In the genomic region with DNA sequence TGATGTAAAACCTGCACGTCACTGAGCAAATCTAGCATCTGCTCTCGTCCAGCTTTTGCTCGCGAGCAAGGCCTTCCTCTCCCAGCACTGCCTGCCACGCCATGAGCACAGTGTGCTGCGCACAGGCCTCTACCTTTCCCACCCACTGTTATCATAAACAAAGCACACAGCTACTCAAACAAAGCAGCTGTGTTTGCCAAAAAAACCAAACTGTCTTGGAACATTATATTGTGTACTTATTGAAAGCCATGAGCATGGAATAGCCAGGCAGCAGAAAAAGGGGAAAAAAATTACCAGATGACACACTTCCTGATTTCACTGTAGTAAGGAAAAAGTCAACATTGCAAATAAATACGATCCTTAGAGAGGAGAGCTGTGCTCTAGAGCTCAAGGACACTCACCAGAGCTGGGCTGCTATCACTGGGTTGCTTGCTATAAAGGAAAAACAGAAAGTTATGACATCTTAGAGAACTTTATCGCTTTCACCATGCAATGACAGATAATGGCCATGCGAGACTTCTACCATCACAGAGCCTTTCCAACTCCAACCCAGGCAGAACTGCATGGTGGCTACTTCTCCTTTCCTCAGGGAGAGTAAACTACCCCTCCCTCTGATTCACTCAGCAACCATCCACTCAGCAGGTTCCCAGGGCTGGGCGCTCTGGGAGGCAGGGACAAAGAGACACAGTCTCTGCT, we compare ENCODE assay signal across 9 cellular contexts.
DNase-seq lines count a peak whose midpoint lies in the region; ATAC-seq and TF ChIP-seq lines count a peak whose summit lies in the region.
"Had no signal": no experiment of that assay in that cellular context is flagged by ENCODE, and none has a peak within 500 bp of the region (broad histone marks: within the 10 kb centered on the region; RNA-seq: fewer than 3 reads in every experiment).

No MANE protein-coding gene starts in this region.

- H3K4me1 Mint-ChIP-seq in neural crest cell, result peaks cover 9% of the 10 kb centered on the region

- no peaks in the 10 kb centered on the region for H3K27me3 Mint-ChIP-seq in neural crest cell (ENCODE audit: low read depth)

- ATAC-seq in HG02840 (IDR thresholded peaks at IDR 0.05; ENCODE audit: low FRiP score, unreplicated experiment), result no peak
- ATAC-seq in GM21367 (IDR thresholded peaks at IDR 0.05; ENCODE audit: unreplicated experiment), result no peak

- CTCF ChIA-PET in HEK293T (lab: Yijun Ruan, JAX), result no interaction called here

- no peak overlapping the region for H3K4me3 Mint-ChIP-seq in neural crest cell

- POLR2A ChIA-PET in HEK293T (lab: Yijun Ruan, JAX), result no interaction called here

- peak overlapping the region; percentile 14 for H3K27ac Mint-ChIP-seq in neural crest cell (ENCODE audit: unreplicated experiment)

- no peak overlapping the region for H3K4me3 ChIP-seq in cardiac fibroblast (replicated peaks in 1 of 2; ENCODE audit: low read depth in 2 of 2, low read length in 2 of 2)

- DNase-seq in ELR (ENCODE audit: low read depth) (peak; percentile 78), NCI-H2196 (lab: John Stamatoyannopoulos, UW; ENCODE audit: unreplicated experiment) (peak; percentile 75), cardiac fibroblast (ENCODE audit: low read depth in 2 of 2) (peak; percentile 58 to 83), neural crest cell (ENCODE audit: low read depth, low spot score) (no peak), hippocampal formation (lab: John Stamatoyannopoulos, UW) (no peak), HEK293T (ENCODE audit: extremely low spot score) (no peak)
- DNase-seq: activated CD4-positive, alpha-beta T cell treated with anti-CD3 and anti-CD28 coated beads for 1 hour had no signal

- H3K9me3 Mint-ChIP-seq in neural crest cell, result no peaks in the 10 kb centered on the region

- TF ChIP-seq CTCF in cardiac fibroblast (IDR thresholded peaks at IDR 0.05; ENCODE audit: low read depth, low read length), result no peak
- no peak for TF ChIP-seq CTCF in neural crest cell (conservative IDR thresholded peaks at IDR 0.05)

- no peaks in the 10 kb centered on the region for H3K36me3 Mint-ChIP-seq in neural crest cell (ENCODE audit: low read depth)

TF ChIP-seq in HEK293T, 16 proteins besides CTCF, POLR2A, EP300 and RAD21:
- TF ChIP-seq L3MBTL2 (conservative IDR thresholded peaks at IDR 0.05), result no peak
- no peak for TF ChIP-seq ELF4 (IDR thresholded peaks at IDR 0.05)
- no peak for TF ChIP-seq HDGF (IDR thresholded peaks at IDR 0.05; ENCODE audit: borderline replicate concordance)
- no peak for TF ChIP-seq FOXK2 (IDR thresholded peaks at IDR 0.05)
- no peak for TF ChIP-seq LEF1 (IDR thresholded peaks at IDR 0.05; ENCODE audit: borderline replicate concordance)
- TF ChIP-seq, protein P1, sequence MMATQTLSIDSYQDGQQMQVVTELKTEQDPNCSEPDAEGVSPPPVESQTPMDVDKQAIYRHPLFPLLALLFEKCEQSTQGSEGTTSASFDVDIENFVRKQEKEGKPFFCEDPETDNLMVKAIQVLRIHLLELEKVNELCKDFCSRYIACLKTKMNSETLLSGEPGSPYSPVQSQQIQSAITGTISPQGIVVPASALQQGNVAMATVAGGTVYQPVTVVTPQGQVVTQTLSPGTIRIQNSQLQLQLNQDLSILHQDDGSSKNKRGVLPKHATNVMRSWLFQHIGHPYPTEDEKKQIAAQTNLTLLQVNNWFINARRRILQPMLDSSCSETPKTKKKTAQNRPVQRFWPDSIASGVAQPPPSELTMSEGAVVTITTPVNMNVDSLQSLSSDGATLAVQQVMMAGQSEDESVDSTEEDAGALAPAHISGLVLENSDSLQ (IDR thresholded peaks at IDR 0.05), result no peak
- no peak for TF ChIP-seq TARDBP (IDR thresholded peaks at IDR 0.05)
- no peak for TF ChIP-seq ZNF384 (IDR thresholded peaks at IDR 0.05)
- TF ChIP-seq BHLHE40 (IDR thresholded peaks at IDR 0.05; ENCODE audit: borderline replicate concordance), result no peak
- TF ChIP-seq SP1 (IDR thresholded peaks at IDR 0.05), result no peak
- no peak for TF ChIP-seq NFRKB (IDR thresholded peaks at IDR 0.05)
- no peak for TF ChIP-seq CTBP1 (IDR thresholded peaks at IDR 0.05; ENCODE audit: borderline replicate concordance)
- no peak for TF ChIP-seq SUZ12 (IDR thresholded peaks at IDR 0.05)
- TF ChIP-seq FOXA1 (IDR thresholded peaks at IDR 0.05), result no peak

Comparison
In these comparisons a context has a peak if more than half of its experiments do, and no peak if none do; other contexts are left out.
1. DNase-seq: peak in ELR (single experiment), NCI-H2196 (single experiment) and cardiac fibroblast (2 of 2); none in neural crest cell (single experiment), hippocampal formation (0 of 2) and HEK293T (single experiment).